8 cellular contexts compared by ENCODE assay signal in the genomic region with DNA sequence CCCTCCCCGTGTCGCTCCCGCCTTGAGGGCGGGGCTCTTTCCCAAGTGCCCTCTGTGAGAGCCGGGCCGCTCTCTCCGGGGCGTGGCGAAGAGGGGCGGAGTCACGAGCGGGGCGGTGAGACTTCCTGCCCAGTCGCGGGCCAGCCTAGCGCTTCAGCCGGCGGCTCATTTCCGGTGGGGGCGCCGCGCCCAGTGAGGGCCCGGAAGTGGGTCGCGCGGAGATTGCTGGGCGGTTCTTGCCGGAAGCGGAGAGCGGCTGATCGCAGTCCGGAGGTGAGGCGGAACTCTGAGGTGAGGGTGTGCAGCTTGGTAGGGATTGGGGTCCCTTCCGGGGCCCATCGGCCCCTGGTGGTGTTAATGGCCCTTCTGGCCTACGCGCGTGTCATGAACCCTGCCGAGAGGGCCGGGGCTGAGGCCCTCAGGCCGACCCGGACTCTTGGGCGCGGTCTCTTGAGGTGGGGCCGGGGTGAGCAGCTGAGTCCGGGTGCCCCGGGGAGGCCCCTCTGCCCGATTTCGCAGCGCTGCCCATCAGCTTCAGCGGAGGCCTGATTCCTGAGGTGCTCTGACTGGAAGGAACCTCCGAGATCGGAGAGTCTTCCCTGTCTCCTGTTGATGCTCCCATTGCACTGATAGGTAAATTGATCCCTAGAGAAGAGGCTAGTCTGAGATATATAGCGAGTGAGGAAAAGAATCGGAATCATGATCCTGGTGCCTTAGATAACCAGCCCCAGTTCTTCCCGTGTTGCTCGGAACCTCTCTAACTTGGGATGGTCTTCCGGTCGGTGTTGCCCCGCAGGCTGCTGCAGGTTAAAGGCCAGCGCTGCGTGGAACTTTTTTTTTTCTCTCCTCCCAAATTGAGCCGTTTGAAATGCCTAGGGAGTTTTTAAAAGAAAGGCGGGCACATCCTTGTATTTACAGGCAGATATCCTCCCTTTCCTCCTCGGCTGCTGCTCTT. TPM values are rescaled to one million over a fixed set of nuclear protein-coding genes. Genes with fewer than 3 reads are reported as not detected.
DNase-seq lines count a peak whose midpoint lies in the region; ATAC-seq and TF ChIP-seq lines count a peak whose summit lies in the region.

A gene with protein sequence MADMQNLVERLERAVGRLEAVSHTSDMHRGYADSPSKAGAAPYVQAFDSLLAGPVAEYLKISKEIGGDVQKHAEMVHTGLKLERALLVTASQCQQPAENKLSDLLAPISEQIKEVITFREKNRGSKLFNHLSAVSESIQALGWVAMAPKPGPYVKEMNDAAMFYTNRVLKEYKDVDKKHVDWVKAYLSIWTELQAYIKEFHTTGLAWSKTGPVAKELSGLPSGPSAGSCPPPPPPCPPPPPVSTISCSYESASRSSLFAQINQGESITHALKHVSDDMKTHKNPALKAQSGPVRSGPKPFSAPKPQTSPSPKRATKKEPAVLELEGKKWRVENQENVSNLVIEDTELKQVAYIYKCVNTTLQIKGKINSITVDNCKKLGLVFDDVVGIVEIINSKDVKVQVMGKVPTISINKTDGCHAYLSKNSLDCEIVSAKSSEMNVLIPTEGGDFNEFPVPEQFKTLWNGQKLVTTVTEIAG (plus strand): TSS at position 219 of the 955 bp plus-strand sequence. CDS start 18,618 bp downstream, outside the sequence.

- peaks cover 69 to 77% of the 10 kb centered on the region in 2 donors for H3K4me1 Mint-ChIP-seq in natural killer cell

- H3K27ac Mint-ChIP-seq in natural killer cell = peak within 1 kb of the TSS; percentile 96 to 98

- H3K4me3 Mint-ChIP-seq in natural killer cell = peak within 1 kb of the TSS; percentile 84

- peak; percentile 86 for TF ChIP-seq POLR2A in Raji (IDR thresholded peaks at IDR 0.05; ENCODE audit: insufficient read depth, low read depth, low read length)

- peak; percentile 91 to 98 (median 91) for ATAC-seq in natural killer cell
- peak; percentile 93 for ATAC-seq in stimulated activated naive CD8-positive, alpha-beta T cell treated with anti-CD3 and anti-CD28 coated beads, Interleukin-15, Interleukin-2, amounts not matched to agents 100 U/mL and 50 U/mL, for 24 hours

- no peaks in the 10 kb centered on the region for H3K36me3 Mint-ChIP-seq in natural killer cell

- DNase-seq in Daoy (ENCODE audit: low read depth) = peak; percentile 100
- DNase-seq in GOT3 (lab: John Stamatoyannopoulos, UW) = peak; percentile 95
- peak; percentile 93 for DNase-seq in LNCaP clone FGC (ENCODE audit: low read depth)
- DNase-seq in activated T-helper 9 cell treated with anti-CD3 and anti-CD28 coated beads, Interleukin-2, amount 50 U/mL, for 16 hours (ENCODE audit: low read depth) = peak; percentile 100
- peak; percentile 96 for DNase-seq in fibroblast of mammary gland (ENCODE audit: low read depth)
- peak; percentile 100 for DNase-seq in natural killer cell
- peak; percentile 100 for DNase-seq in stimulated activated naive CD8-positive, alpha-beta T cell treated with anti-CD3 and anti-CD28 coated beads, Interleukin-15, Interleukin-2, amounts not matched to agents 100 U/mL and 50 U/mL, for 24 hours

- H3K9me3 Mint-ChIP-seq in natural killer cell = no peaks in the 10 kb centered on the region

- intact Hi-C loops in natural killer cell (cut with micrococcal nuclease) = loop anchor here (2.0 kb wide), 2 partner anchors 18 to 218 kb away; a partner anchor contains a TSS

- H3K4me3 ChIP-seq in LNCaP clone FGC (ENCODE audit: low read depth, low read length) (peak within 1 kb of the TSS; percentile 97), fibroblast of mammary gland (ENCODE audit: control insufficient read depth, low read depth, low read length) (peak within 1 kb of the TSS; percentile 99)

- no peaks in the 10 kb centered on the region for H3K27me3 Mint-ChIP-seq in natural killer cell (ENCODE audit: low read depth in 2 of 2)

- TF ChIP-seq CTCF in LNCaP clone FGC (IDR thresholded peaks at IDR 0.05; ENCODE audit: control insufficient read depth, extremely low read depth, insufficient read depth) (no peak), fibroblast of mammary gland (conservative IDR thresholded peaks at IDR 0.05; ENCODE audit: control insufficient read depth, insufficient read depth, low read depth, low read length) (no peak), natural killer cell (IDR thresholded peaks at IDR 0.05) (no peak)

RNA-seq across cellular contexts. Expression of the gene that starts here (rescaled TPM):
- 451 and 461 TPM in 2 replicates for total RNA-seq in Daoy (2014; rRNA removed; shearing (Covaris generic))
- 100 to 1,000 TPM; 482 to 541 (median 537) TPM for total RNA-seq in natural killer cell

Comparison
In these comparisons a context has a peak if more than half of its experiments do, and no peak if none do; other contexts are left out.
1. Peak in every context shown above with its lines: DNase-seq, ATAC-seq and H3K4me3 ChIP-seq.